ENCODE assay signal across 14 cellular contexts in the genomic region with DNA sequence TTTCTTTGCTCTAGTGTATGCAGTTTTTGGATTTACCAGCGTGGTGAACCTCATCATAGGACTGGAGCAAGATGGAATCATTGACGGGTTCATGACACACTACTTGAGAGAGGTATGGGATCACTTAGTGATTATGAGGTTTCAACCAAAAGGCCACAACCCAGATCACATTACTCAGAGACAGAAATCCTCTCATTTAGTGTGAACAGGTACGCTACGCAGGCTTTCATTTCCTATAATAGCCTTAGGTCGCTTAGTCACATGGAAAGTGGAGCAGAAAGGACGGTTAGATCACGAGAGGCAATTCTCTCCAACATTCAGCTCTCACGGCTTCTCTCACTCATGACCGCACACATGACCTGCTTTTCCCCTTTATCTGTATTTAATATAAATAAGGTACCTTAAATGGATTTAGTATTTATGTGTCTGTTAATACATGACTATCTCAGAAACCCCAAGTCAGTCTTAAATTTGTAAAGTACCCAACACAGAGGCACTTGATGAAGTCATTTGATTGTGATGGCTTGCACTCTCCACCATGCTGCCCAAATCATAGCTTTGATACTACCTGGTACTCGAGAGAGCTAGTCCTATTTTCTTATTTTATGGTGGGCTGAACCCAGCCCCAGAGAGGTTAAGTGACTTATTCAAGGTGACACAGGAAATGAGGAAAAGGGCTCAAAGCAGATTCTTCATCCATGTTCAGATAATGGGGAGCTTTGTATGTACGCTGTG.
DNase-seq lines count a peak whose midpoint lies in the region; ATAC-seq lines count a peak whose summit lies in the region.
"Had no signal": no experiment of that assay in that cellular context is flagged by ENCODE, and none has a peak within 500 bp of the region (broad histone marks: within the 10 kb centered on the region; RNA-seq: fewer than 3 reads in every experiment).

No MANE protein-coding gene starts in this region.

- H3K9me3 Mint-ChIP-seq in activated T-cell treated with anti-CD3 and anti-CD28 coated beads, Interleukin-2, amount 50 U/mL, for 24 hours, result no peaks in the 10 kb centered on the region
- no peaks in the 10 kb centered on the region for H3K9me3 Mint-ChIP-seq in T-helper 2 cell treated with Interferon-gamma antibody and Interleukin-4, amounts not matched to agents 5 μg/mL and 100 μg/mL, for 36 hours
- H3K9me3 Mint-ChIP-seq: effector memory CD8-positive, alpha-beta T cell had no signal

- ATAC-seq in GM21576 (IDR thresholded peaks at IDR 0.05; ENCODE audit: unreplicated experiment) (peak; percentile 61), HG03175 (IDR thresholded peaks at IDR 0.05; ENCODE audit: unreplicated experiment) (peak; percentile 67)
- peak; percentile 79 for ATAC-seq in stimulated activated naive CD8-positive, alpha-beta T cell treated with anti-CD3 and anti-CD28 coated beads, Interleukin-15, Interleukin-2, amounts not matched to agents 100 U/mL and 50 U/mL, for 24 hours
- ATAC-seq: effector memory CD8-positive, alpha-beta T cell; gastrocnemius medialis had no signal

- no peaks in the 10 kb centered on the region for H3K36me3 Mint-ChIP-seq in activated T-cell treated with anti-CD3 and anti-CD28 coated beads, Interleukin-2, amount 50 U/mL, for 24 hours (ENCODE audit: low read depth)
- H3K36me3 Mint-ChIP-seq in T-helper 2 cell treated with Interferon-gamma antibody and Interleukin-4, amounts not matched to agents 5 μg/mL and 100 μg/mL, for 36 hours (ENCODE audit: low read depth), result peaks cover 17% of the 10 kb centered on the region

- H3K27ac Mint-ChIP-seq in activated T-cell treated with anti-CD3 and anti-CD28 coated beads, Interleukin-2, amount 50 U/mL, for 24 hours, result peak overlapping the region; percentile 57
- no peak overlapping the region for H3K27ac Mint-ChIP-seq in T-helper 2 cell treated with Interferon-gamma antibody and Interleukin-4, amounts not matched to agents 5 μg/mL and 100 μg/mL, for 36 hours
- H3K27ac Mint-ChIP-seq: effector memory CD8-positive, alpha-beta T cell had no signal

- H3K27me3 Mint-ChIP-seq in activated T-cell treated with anti-CD3 and anti-CD28 coated beads, Interleukin-2, amount 50 U/mL, for 24 hours, result peaks cover 7% of the 10 kb centered on the region
- no peaks in the 10 kb centered on the region for H3K27me3 Mint-ChIP-seq in T-helper 2 cell treated with Interferon-gamma antibody and Interleukin-4, amounts not matched to agents 5 μg/mL and 100 μg/mL, for 36 hours (ENCODE audit: low read depth)

- H3K4me3 Mint-ChIP-seq in activated T-cell treated with anti-CD3 and anti-CD28 coated beads, Interleukin-2, amount 50 U/mL, for 24 hours, result no peak overlapping the region
- no peak overlapping the region for H3K4me3 Mint-ChIP-seq in T-helper 2 cell treated with Interferon-gamma antibody and Interleukin-4, amounts not matched to agents 5 μg/mL and 100 μg/mL, for 36 hours
- H3K4me3 Mint-ChIP-seq: effector memory CD8-positive, alpha-beta T cell had no signal

- DNase-seq in activated T-cell treated with anti-CD3 and anti-CD28 coated beads, Interleukin-2, amount 50 U/mL, for 24 hours, result no peak
- DNase-seq in activated T-cell treated with anti-CD3 and anti-CD28 coated beads for 4 hours, result no peak
- no peak for DNase-seq in stimulated activated naive CD8-positive, alpha-beta T cell treated with anti-CD3 and anti-CD28 coated beads, Interleukin-15, Interleukin-2, amounts not matched to agents 100 U/mL and 50 U/mL, for 24 hours
- no peak for DNase-seq in NCI-H146 treated with DMSO at 0.1 percent for 48 hours (lab: John Stamatoyannopoulos, UW; ENCODE audit: unreplicated experiment)
- DNase-seq in T-helper 2 cell treated with Interferon-gamma antibody and Interleukin-4, amounts not matched to agents 5 μg/mL and 100 μg/mL, for 36 hours (ENCODE audit: low spot score), result no peak
- no peak for DNase-seq in 8988T
- DNase-seq: Caco-2; effector memory CD8-positive, alpha-beta T cell; gastrocnemius medialis; NCI-H1417 treated with DMSO at 0.1 percent for 48 hours; NCI-H510A treated with DMSO at 0.1 percent for 48 hours; trophoblast cell had no signal

- H3K4me1 Mint-ChIP-seq in activated T-cell treated with anti-CD3 and anti-CD28 coated beads, Interleukin-2, amount 50 U/mL, for 24 hours (ENCODE audit: low read depth), result peaks cover 4% of the 10 kb centered on the region
- H3K4me1 Mint-ChIP-seq in T-helper 2 cell treated with Interferon-gamma antibody and Interleukin-4, amounts not matched to agents 5 μg/mL and 100 μg/mL, for 36 hours (ENCODE audit: low read depth), result peaks cover 3% of the 10 kb centered on the region
